Comparison of ENCODE assay signal across 17 cellular contexts in genomic region chrX:39903343-39903742, GRCh38.
DNase-seq lines count a peak whose midpoint lies in the region; ATAC-seq, FAIRE-seq and TF ChIP-seq lines count a peak whose summit lies in the region.
"Had no signal": no experiment of that assay in that cellular context is flagged by ENCODE, and none has a peak within 500 bp of the region (broad histone marks: within the 10 kb centered on the region; RNA-seq: fewer than 3 reads in every experiment).

No MANE protein-coding gene starts in this region.

- ATAC-seq in activated naive CD4-positive, alpha-beta T cell treated with anti-CD3 and anti-CD28 coated beads, Interleukin-2, amount 50 U/mL, for 72 hours, result peak; percentile 58 to 71
- ATAC-seq in GM18498 (IDR thresholded peaks at IDR 0.05; ENCODE audit: unreplicated experiment), result no peak
- ATAC-seq: body of pancreas, heart left ventricle, HepG2 had no signal

- no peak for FAIRE-seq in RCC 7860 (lab: Jason Lieb, UNC)
- FAIRE-seq: endometrium, HepG2 had no signal

- H3K27me3 ChIP-seq in smooth muscle cell (ENCODE audit: low read depth), result no peaks in the 10 kb centered on the region
- H3K27me3 ChIP-seq: body of pancreas, tibial nerve had no signal

- no peaks in the 10 kb centered on the region for H4K20me1 ChIP-seq in smooth muscle cell (ENCODE audit: low read depth)

- no peaks in the 10 kb centered on the region for H3K79me2 ChIP-seq in smooth muscle cell (ENCODE audit: low read depth)

- H2AFZ ChIP-seq in smooth muscle cell (ENCODE audit: low read depth), result no peak overlapping the region
- H2AFZ ChIP-seq: PC-9 had no signal

- peak overlapping the region; percentile 26 for H3K27ac ChIP-seq in smooth muscle cell (ENCODE audit: low read depth)
- H3K27ac ChIP-seq: body of pancreas, heart left ventricle, PC-9 had no signal

- H3K9me3 ChIP-seq in smooth muscle cell (replicated peaks; ENCODE audit: low read depth), result no peaks in the 10 kb centered on the region
- H3K9me3 ChIP-seq: body of pancreas, heart left ventricle, tibial nerve had no signal

- peaks cover 27% of the 10 kb centered on the region for H3K4me1 ChIP-seq in smooth muscle cell (ENCODE audit: low read depth)

- H3F3A ChIP-seq in smooth muscle cell (ENCODE audit: low read depth), result peaks cover 13% of the 10 kb centered on the region

- no peak for DNase-seq in activated naive CD4-positive, alpha-beta T cell treated with anti-CD3 and anti-CD28 coated beads, Interleukin-2, amount 50 U/mL, for 72 hours (ENCODE audit: low spot score in 2 of 2)
- no peak for DNase-seq in activated naive CD4-positive, alpha-beta T cell treated with Interleukin-2 at 50 U/mL for 16 hours
- DNase-seq in RCC 7860 (ENCODE audit: low spot score) (peak; percentile 3), epithelial cell of esophagus (ENCODE audit: low read depth) (peak; percentile 22), smooth muscle cell (lab: John Stamatoyannopoulos, UW; ENCODE audit: unreplicated experiment) (no peak), OCI-M1 (lab: John Stamatoyannopoulos, UW) (no peak), cerebellar nuclear complex (lab: John Stamatoyannopoulos, UW) (no peak)
- DNase-seq: body of pancreas, C1 segment of cervical spinal cord, heart left ventricle, NCI-H1105 treated with DMSO at 0.1 percent for 48 hours, NCI-H446 treated with DMSO at 0.1 percent for 48 hours, PC-9 had no signal

- no peaks in the 10 kb centered on the region for H3K9me3 Mint-ChIP-seq in activated naive CD4-positive, alpha-beta T cell treated with anti-CD3 and anti-CD28 coated beads, Interleukin-2, amount 50 U/mL, for 72 hours

- no peaks in the 10 kb centered on the region for H3K36me3 ChIP-seq in smooth muscle cell (ENCODE audit: low read depth)
- H3K36me3 ChIP-seq: heart left ventricle, tibial nerve had no signal

- peak overlapping the region; percentile 10 for H3K4me2 ChIP-seq in smooth muscle cell
- H3K4me2 ChIP-seq: PC-9 had no signal

- H3K27ac Mint-ChIP-seq in activated naive CD4-positive, alpha-beta T cell treated with anti-CD3 and anti-CD28 coated beads, Interleukin-2, amount 50 U/mL, for 72 hours, result peak overlapping the region in 1 of 2 donors; percentile 49

- H3K4me3 ChIP-seq in epithelial cell of esophagus (ENCODE audit: low read length) (no peak overlapping the region), smooth muscle cell (no peak overlapping the region)
- H3K4me3 ChIP-seq: body of pancreas, heart left ventricle, PC-9, tibial nerve had no signal

- H3K9ac ChIP-seq in smooth muscle cell (ENCODE audit: low read depth), result no peak overlapping the region

- WGBS in smooth muscle cell (ENCODE audit: low lambda C conversion rate), result 27% methylated on average over 3 of the region's 3 CpGs

- no peaks in the 10 kb centered on the region for H3K36me3 Mint-ChIP-seq in activated naive CD4-positive, alpha-beta T cell treated with anti-CD3 and anti-CD28 coated beads, Interleukin-2, amount 50 U/mL, for 72 hours

- TF ChIP-seq CTCF in epithelial cell of esophagus (IDR thresholded peaks at IDR 0.05; ENCODE audit: insufficient read depth, low read depth, low read length, missing control alignments), result no peak
- TF ChIP-seq CTCF in smooth muscle cell (IDR thresholded peaks at IDR 0.05; ENCODE audit: borderline replicate concordance, insufficient read depth, poor library complexity, severe bottlenecking), result no peak

Comparison
In these comparisons a context has a peak if more than half of its experiments do, and no peak if none do; other contexts are left out.
1. DNase-seq: peak in RCC 7860 (single experiment) and epithelial cell of esophagus (single experiment); none in activated naive CD4-positive, alpha-beta T cell treated with anti-CD3 and anti-CD28 coated beads, Interleukin-2, amount 50 U/mL, for 72 hours (0 of 2), activated naive CD4-positive, alpha-beta T cell treated with Interleukin-2 at 50 U/mL for 16 hours (single experiment), smooth muscle cell (single experiment), OCI-M1 (single experiment) and cerebellar nuclear complex (0 of 2).